In genomic region chr21:33642027-33642895, GRCh38 we compare ENCODE assay signal across 8 cellular contexts. TPM values are rescaled to one million over a fixed set of nuclear protein-coding genes. Genes with fewer than 3 reads are reported as not detected.
DNase-seq lines count a peak whose midpoint lies in the region; ATAC-seq, FAIRE-seq and TF ChIP-seq lines count a peak whose summit lies in the region.

TSS of gene ITSN1 (plus strand) at chr21:33642501. CDS start at chr21:33718829, 76,328 bp downstream.

- H3K27ac ChIP-seq in OCI-LY1 (ENCODE audit: low read depth, low read length, poor library complexity, severe bottlenecking), result peak within 1 kb of the TSS; percentile 68
- H3K27ac ChIP-seq in endothelial cell of umbilical vein (ENCODE audit: insufficient read depth, low read depth, low read length), result peak within 1 kb of the TSS; percentile 66

- intact Hi-C loops in endothelial cell of umbilical vein (cut with micrococcal nuclease), result loop anchor here (1.0 to 5.0 kb wide), 5 partner anchors 41 to 252 kb away; no protein-coding TSS in a partner anchor

- CTCF ChIA-PET in endothelial cell of umbilical vein (lab: Charles Lee), result no interaction called here

- BruUV-seq in endothelial cell of umbilical vein (replicated peaks; lab: Mats Ljungman, UMichigan), result no TSS peak

- H3K4me1 ChIP-seq in OCI-LY1 (ENCODE audit: insufficient read depth, low read length, severe bottlenecking) (peaks cover 13% of the 10 kb centered on the region), endothelial cell of umbilical vein (ENCODE audit: control insufficient read depth, extremely low read depth, insufficient read depth, low read length) (peaks cover 19% of the 10 kb centered on the region)

- no peaks in the 10 kb centered on the region for H3K9me2 ChIP-seq in OCI-LY1 (ENCODE audit: low read depth, low read length)

- peak; percentile 100 for DNase-seq in Caki2 (ENCODE audit: low read depth)
- DNase-seq in HuH-7 (ENCODE audit: low spot score), result peak; percentile 85
- peak; percentile 100 for DNase-seq in activated T-cell treated with anti-CD3 and anti-CD28 coated beads for 24 hours (ENCODE audit: low read depth)
- DNase-seq in endothelial cell of umbilical vein (ENCODE audit: low read depth, low spot score), result peak; percentile 99
- DNase-seq in midbrain (lab: John Stamatoyannopoulos, UW), result peak; percentile 100
- DNase-seq in stimulated activated CD8-positive, alpha-beta memory T cell treated with anti-CD3 and anti-CD28 coated beads, Interleukin-15, amount 100 ng/mL, for 48 hours (ENCODE audit: low read depth in 2 of 2), result peak; percentile 99

- dilution Hi-C loops in endothelial cell of umbilical vein (cut with MboI; ENCODE audit: extremely low pct_ligation_motif_present, low sequenced_read_pairs), result no loop called here

- no peaks in the 10 kb centered on the region for H3K9me1 ChIP-seq in endothelial cell of umbilical vein (replicated peaks; ENCODE audit: control insufficient read depth, extremely low read depth, insufficient read depth, low read length)

- peak within 1 kb of the TSS; percentile 82 for H3K4me2 ChIP-seq in OCI-LY1 (ENCODE audit: low read length)
- peak within 1 kb of the TSS; percentile 97 for H3K4me2 ChIP-seq in endothelial cell of umbilical vein (ENCODE audit: insufficient read depth, low read length)

- peak within 1 kb of the TSS; percentile 84; the same call in 1 of the 2 replicates for H2AFZ ChIP-seq in OCI-LY1 (ENCODE audit: low read length)
- peak within 1 kb of the TSS; percentile 74 for H2AFZ ChIP-seq in endothelial cell of umbilical vein (ENCODE audit: low read depth, low read length)

- TF ChIP-seq CTCF in OCI-LY1 (IDR thresholded peaks at IDR 0.05; ENCODE audit: low read length), result no peak
- TF ChIP-seq CTCF in endothelial cell of umbilical vein (IDR thresholded peaks at IDR 0.05; ENCODE audit: extremely low read depth in 1 of 2, insufficient read depth in 1 of 2, low read depth in 1 of 2, low read length in 2 of 2), result no peak

- TF ChIP-seq POLR2A in endothelial cell of umbilical vein (IDR thresholded peaks at IDR 0.05; ENCODE audit: low read depth, low read length), result peak; percentile 70

- in situ Hi-C loops in Caki2 (cut with HindIII; ENCODE audit: low pct_unique_long_range_greater_than_20kb, low sequenced_read_pairs), result no loop called here

- H3K9me3 ChIP-seq in OCI-LY1 (ENCODE audit: low read length) (no peaks in the 10 kb centered on the region), endothelial cell of umbilical vein (replicated peaks; ENCODE audit: control insufficient read depth, insufficient read depth, low read length) (no peaks in the 10 kb centered on the region)

- H3K27me3 ChIP-seq in OCI-LY1 (ENCODE audit: insufficient read depth, low read length) (no peaks in the 10 kb centered on the region), endothelial cell of umbilical vein (ENCODE audit: control insufficient read depth in 2 of 2, insufficient read depth in 2 of 2, low read length in 2 of 2) (no peaks in the 10 kb centered on the region)

- H3K9ac ChIP-seq in OCI-LY1 (ENCODE audit: low read length) (peak within 1 kb of the TSS; percentile 73), endothelial cell of umbilical vein (replicated peaks; ENCODE audit: extremely low read depth, insufficient read depth, low read length) (peak within 1 kb of the TSS; percentile 82)

- peak; percentile 69 for ATAC-seq in GM21526 (IDR thresholded peaks at IDR 0.05; ENCODE audit: low FRiP score, unreplicated experiment)

- peak within 1 kb of the TSS; percentile 72 for H3K4me3 ChIP-seq in OCI-LY1 (ENCODE audit: low read depth, low read length, poor library complexity, severe bottlenecking)
- H3K4me3 ChIP-seq in endothelial cell of umbilical vein (replicated peaks in 1 of 3; ENCODE audit: insufficient read depth in 1 of 3, low read depth in 1 of 3, low read length in 3 of 3), result peak within 1 kb of the TSS; percentile 54 to 84 (median 76)

- peaks cover 10% of the 10 kb centered on the region; the same call in 1 of the 2 replicates for H3K79me2 ChIP-seq in OCI-LY1 (ENCODE audit: insufficient read depth, low read length)
- H3K79me2 ChIP-seq in endothelial cell of umbilical vein (ENCODE audit: control insufficient read depth, insufficient read depth, low read length), result peaks cover 66% of the 10 kb centered on the region

- H3K36me3 ChIP-seq in OCI-LY1 (ENCODE audit: insufficient read depth, low read length) (no peaks in the 10 kb centered on the region), endothelial cell of umbilical vein (ENCODE audit: control insufficient read depth in 2 of 2, extremely low read depth in 1 of 2, insufficient read depth in 2 of 2, low read length in 2 of 2) (no peaks in the 10 kb centered on the region)

- no peak for FAIRE-seq in endothelial cell of umbilical vein (lab: Jason Lieb, UNC)

- H3F3A ChIP-seq in OCI-LY1 (ENCODE audit: insufficient read depth, low read length), result no peaks in the 10 kb centered on the region

- POLR2A ChIA-PET in endothelial cell of umbilical vein (lab: Charles Lee), result no interaction called here

- H4K20me1 ChIP-seq in OCI-LY1 (ENCODE audit: insufficient read depth, low read length), result no peaks in the 10 kb centered on the region
- H4K20me1 ChIP-seq in endothelial cell of umbilical vein (replicated peaks; ENCODE audit: control insufficient read depth, extremely low read depth, insufficient read depth, low read length), result no peaks in the 10 kb centered on the region

TF ChIP-seq in endothelial cell of umbilical vein, 7 proteins besides CTCF, POLR2A, EP300 and RAD21:
- TF ChIP-seq MAX (IDR thresholded peaks at IDR 0.05; ENCODE audit: insufficient read depth, insufficient read length), result no peak
- peak; percentile 68 for TF ChIP-seq POLR2AphosphoS5 (IDR thresholded peaks at IDR 0.05; ENCODE audit: insufficient read depth, low read depth, low read length)
- peak; percentile 83 for TF ChIP-seq GATA2 (IDR thresholded peaks at IDR 0.05; ENCODE audit: insufficient read depth, insufficient read length, low read depth, low read length)

RNA-seq across cellular contexts. Expression of gene ITSN1, which starts in this region (rescaled TPM):
- total RNA-seq in Caki2 (2014; rRNA removed; shearing (Covaris generic); ENCODE audit: low replicate concordance), result 21.6 and 36.1 TPM in 2 replicates
- 86.8 and 91.9 TPM in 2 replicates for total RNA-seq in endothelial cell of umbilical vein
- 62.1 and 72.2 TPM in 2 replicates for polyA plus RNA-seq in endothelial cell of umbilical vein
- 86.0 and 94.1 TPM in 2 replicates for polyA plus RNA-seq in endothelial cell of umbilical vein (2011; cell fraction: cytosol; rRNA removed)
- polyA plus RNA-seq in endothelial cell of umbilical vein (2011; cell fraction: nucleus; rRNA removed), result 317 and 318 TPM in 2 replicates
- polyA plus RNA-seq in endothelial cell of umbilical vein (2012), result 76.2 and 79.8 TPM in 2 replicates
- polyA minus RNA-seq in endothelial cell of umbilical vein, result 140 TPM in 2 replicates
- polyA minus RNA-seq in endothelial cell of umbilical vein (2011; cell fraction: cytosol; rRNA and poly(A)+ RNA removed), result 47.3 TPM
- polyA minus RNA-seq in endothelial cell of umbilical vein (2011; cell fraction: nucleus; rRNA and poly(A)+ RNA removed), result 171 and 174 TPM in 2 replicates

Comparison
In these comparisons a context has a peak if more than half of its experiments do, and no peak if none do; other contexts are left out.
1. Peak in every context shown above with its lines: DNase-seq, ATAC-seq, H3K4me3 ChIP-seq and H3K27ac ChIP-seq.